In genomic region chr11:71252434-71252781, GRCh38 we compare ENCODE assay signal across 8 cellular contexts. TPM values are rescaled to one million over a fixed set of nuclear protein-coding genes. Genes with fewer than 3 reads are reported as not detected.
DNase-seq lines count a peak whose midpoint lies in the region; ATAC-seq and TF ChIP-seq lines count a peak whose summit lies in the region.

SHANK2 (minus strand) TSS chr11:71252577; CDS start chr11:71147326, 105,251 bp downstream.

- H3K9me2 ChIP-seq in SK-N-SH, result no peaks in the 10 kb centered on the region

- no peaks in the 10 kb centered on the region for H4K20me1 ChIP-seq in SK-N-SH (ENCODE audit: insufficient read depth)

- H3K4me2 ChIP-seq in SK-N-SH, result no peak within 1 kb of the TSS

- DNase-seq in SK-N-SH (peak; percentile 60), dorsolateral prefrontal cortex (no peak), mesothelial cell of epicardium (ENCODE audit: low spot score in 2 of 2, unreplicated experiment in 2 of 2) (no peak), upper lobe of right lung (peak; percentile 81)
- no peak for DNase-seq in activated T-cell treated with anti-CD3 and anti-CD28 coated beads, Interleukin-2, amount 50 U/mL, for 72 hours
- DNase-seq in effector CD8-positive, alpha-beta T cell (lab: John Stamatoyannopoulos, UW), result no peak

- intact Hi-C loops in dorsolateral prefrontal cortex (cut with DNase I), result loop anchor here in 1 of 2 donors (5.0 to 10.0 kb wide), 3 partner anchors 105 to 172 kb away; no protein-coding TSS in a partner anchor
- intact Hi-C loops in upper lobe of right lung (cut with DNase I), result no loop called here

- TF ChIP-seq RAD21 in SK-N-SH (IDR thresholded peaks at IDR 0.05; ENCODE audit: low read length), result no peak

- no peak for TF ChIP-seq EP300 in SK-N-SH (IDR thresholded peaks at IDR 0.05; ENCODE audit: borderline replicate concordance in 1 of 2, low read depth in 1 of 2, low read length in 1 of 2)

- H3K36me3 Mint-ChIP-seq in mesothelial cell of epicardium, result no peaks in the 10 kb centered on the region
- no peaks in the 10 kb centered on the region for H3K36me3 Mint-ChIP-seq in activated T-cell treated with anti-CD3 and anti-CD28 coated beads, Interleukin-2, amount 50 U/mL, for 72 hours (ENCODE audit: insufficient read depth in 2 of 2)

- H3K9me3 ChIP-seq in SK-N-SH (no peaks in the 10 kb centered on the region), upper lobe of right lung (no peaks in the 10 kb centered on the region)

- ATAC-seq in SK-N-SH treated with all-trans-retinoic acid at 6 μM for 48 hours, result no peak
- ATAC-seq in upper lobe of right lung, result peak; percentile 81
- ATAC-seq in activated T-cell treated with anti-CD3 and anti-CD28 coated beads, Interleukin-2, amount 50 U/mL, for 72 hours (replicated peaks in 1 of 2), result no peak
- ATAC-seq in HG02870 (IDR thresholded peaks at IDR 0.05; ENCODE audit: unreplicated experiment), result no peak

- H3K27me3 Mint-ChIP-seq in mesothelial cell of epicardium (ENCODE audit: low read depth), result peaks cover 76% of the 10 kb centered on the region
- H3K27me3 Mint-ChIP-seq in activated T-cell treated with anti-CD3 and anti-CD28 coated beads, Interleukin-2, amount 50 U/mL, for 72 hours (ENCODE audit: low read depth), result peaks cover 58% of the 10 kb centered on the region

- TF ChIP-seq CTCF in SK-N-SH (IDR thresholded peaks at IDR 0.05) (no peak), dorsolateral prefrontal cortex (IDR thresholded peaks at IDR 0.05 in 54 of 56, conservative IDR thresholded peaks at IDR 0.05 in 2 of 56; ENCODE audit: low read depth in 1 of 56, partially characterized antibody in 56 of 56) (no peak), mesothelial cell of epicardium (IDR thresholded peaks at IDR 0.05; ENCODE audit: unreplicated experiment) (no peak), upper lobe of right lung (IDR thresholded peaks at IDR 0.05) (no peak)

- H3K27me3 ChIP-seq in SK-N-SH (ENCODE audit: insufficient read depth) (no peaks in the 10 kb centered on the region), dorsolateral prefrontal cortex (peaks cover 0 to 55% (median 29%) of the 10 kb centered on the region in 45 donors), upper lobe of right lung (peaks cover 37% of the 10 kb centered on the region)

- peaks cover 0 to 3% of the 10 kb centered on the region in 2 experiments; a peak in 1 of 4 replicates for H3K4me1 ChIP-seq in SK-N-SH (ENCODE audit: control insufficient read depth in 1 of 2, insufficient read depth in 2 of 2, low read depth in 1 of 2, low read length in 1 of 2)
- peaks cover 6% of the 10 kb centered on the region for H3K4me1 ChIP-seq in upper lobe of right lung

- H3K79me2 ChIP-seq in SK-N-SH (ENCODE audit: insufficient read depth), result no peaks in the 10 kb centered on the region

- WGBS in SK-N-SH (ENCODE audit: low lambda C conversion rate), result no CpG with 5 or more reads among the region's 55 CpGs

- no peaks in the 10 kb centered on the region for H3K9me3 Mint-ChIP-seq in mesothelial cell of epicardium
- H3K9me3 Mint-ChIP-seq in activated T-cell treated with anti-CD3 and anti-CD28 coated beads, Interleukin-2, amount 50 U/mL, for 72 hours, result no peaks in the 10 kb centered on the region

- H2AFZ ChIP-seq in SK-N-SH (ENCODE audit: low read depth), result no peak within 1 kb of the TSS

- H3K36me3 ChIP-seq in SK-N-SH (replicated peaks in 1 of 2; ENCODE audit: control insufficient read depth in 1 of 2, insufficient read depth in 2 of 2, low read length in 1 of 2), result no peaks in the 10 kb centered on the region
- H3K36me3 ChIP-seq in upper lobe of right lung, result no peaks in the 10 kb centered on the region

- no peak within 1 kb of the TSS for H3K9ac ChIP-seq in SK-N-SH

- peaks cover 9% of the 10 kb centered on the region for H3K4me1 Mint-ChIP-seq in mesothelial cell of epicardium
- H3K4me1 Mint-ChIP-seq in activated T-cell treated with anti-CD3 and anti-CD28 coated beads, Interleukin-2, amount 50 U/mL, for 72 hours (ENCODE audit: low read depth), result no peaks in the 10 kb centered on the region

- peak within 1 kb of the TSS; percentile 56 for H3K27ac Mint-ChIP-seq in mesothelial cell of epicardium
- H3K27ac Mint-ChIP-seq in activated T-cell treated with anti-CD3 and anti-CD28 coated beads, Interleukin-2, amount 50 U/mL, for 72 hours, result no peak within 1 kb of the TSS

- H3K4me3 Mint-ChIP-seq in mesothelial cell of epicardium, result peak within 1 kb of the TSS; percentile 63
- H3K4me3 Mint-ChIP-seq in activated T-cell treated with anti-CD3 and anti-CD28 coated beads, Interleukin-2, amount 50 U/mL, for 72 hours, result peak within 1 kb of the TSS in 1 of 2 donors; percentile 29

- POLR2A ChIA-PET in SK-N-SH (lab: Yijun Ruan, JAX), result no interaction called here

- no peaks in the 10 kb centered on the region for H3F3A ChIP-seq in SK-N-SH (replicated peaks; ENCODE audit: insufficient read depth)

- H3K4me3 ChIP-seq in SK-N-SH (ENCODE audit: low read depth in 2 of 2, low read length in 1 of 2) (no peak within 1 kb of the TSS; a peak in 1 of 4 replicates), dorsolateral prefrontal cortex (peak within 1 kb of the TSS; percentile 16 to 71 (median 52)), upper lobe of right lung (peak within 1 kb of the TSS; percentile 56)

- CTCF ChIA-PET in SK-N-SH (lab: Yijun Ruan, JAX), result interaction anchor here (1.0 to 2.0 kb wide), 7 partner anchors 9 to 165 kb away, joined by 3 to 22 read pairs (median 5); no protein-coding TSS in a partner anchor

- H3K27ac ChIP-seq in SK-N-SH (ENCODE audit: low read depth in 2 of 2, low read length in 1 of 2), result no peak within 1 kb of the TSS
- H3K27ac ChIP-seq in dorsolateral prefrontal cortex, result peak within 1 kb of the TSS in 1 of 59 donors; percentile 61
- peak within 1 kb of the TSS; percentile 81 for H3K27ac ChIP-seq in upper lobe of right lung

TF ChIP-seq in SK-N-SH, 30 proteins besides CTCF, POLR2A, EP300 and RAD21 (continues in another document):
- TF ChIP-seq SIN3A (IDR thresholded peaks at IDR 0.05; ENCODE audit: borderline replicate concordance, low read depth, low read length) (no peak), FOSL2 (IDR thresholded peaks at IDR 0.05; ENCODE audit: borderline replicate concordance, low read depth) (no peak), YY1 (IDR thresholded peaks at IDR 0.05; ENCODE audit: low read depth) (no peak), MEF2A (IDR thresholded peaks at IDR 0.05; ENCODE audit: borderline replicate concordance, low read depth) (no peak), SMC3 (IDR thresholded peaks at IDR 0.05; ENCODE audit: low read depth, low read length) (no peak), POLR2AphosphoS5 (IDR thresholded peaks at IDR 0.05; ENCODE audit: low read depth, low read length) (no peak), JUND (IDR thresholded peaks at IDR 0.05) (no peak), MXI1 (IDR thresholded peaks at IDR 0.05; ENCODE audit: low read depth, low read length) (no peak), FOXM1 (IDR thresholded peaks at IDR 0.05; ENCODE audit: low read depth) (no peak), USF1 (IDR thresholded peaks at IDR 0.05; ENCODE audit: borderline replicate concordance, low read depth) (no peak), EZH2phosphoT487 (IDR thresholded peaks at IDR 0.05; ENCODE audit: borderline replicate concordance, low read depth) (no peak)

TF ChIP-seq in SK-N-SH treated with all-trans-retinoic acid at 6 μM for 48 hours, 23 proteins besides CTCF, POLR2A, EP300 and RAD21 (continues in another document):
- TF ChIP-seq ISL1 (CRISPR knock-in tag; IDR thresholded peaks at IDR 0.05) (no peak), ZC3H10 (CRISPR knock-in tag; IDR thresholded peaks at IDR 0.05) (no peak), OSR1 (CRISPR knock-in tag; IDR thresholded peaks at IDR 0.05) (no peak), TSHZ2 (CRISPR knock-in tag; IDR thresholded peaks at IDR 0.05) (no peak), POU6F1 (CRISPR knock-in tag; IDR thresholded peaks at IDR 0.05; ENCODE audit: borderline replicate concordance, low read depth) (no peak), SNAI2 (CRISPR knock-in tag; IDR thresholded peaks at IDR 0.05) (no peak)

RNA-seq across cellular contexts. Expression of gene SHANK2, which starts in this region (rescaled TPM):
- polyA plus RNA-seq in SK-N-SH (2012; rRNA removed), result under 0.01 and 0.03 TPM in 2 replicates
- 0.01 and 0.03 TPM in 2 replicates for polyA plus RNA-seq in SK-N-SH (2012; cell fraction: cytosol; rRNA removed)
- polyA plus RNA-seq in SK-N-SH (2012; cell fraction: nucleus; rRNA removed), result 0.11 TPM in 2 replicates
- total RNA-seq in dorsolateral prefrontal cortex (100 to 1,000 TPM in 34 of 120 experiments, 10 to 100 TPM in 86; 24.5 to 131 (median 91.2) TPM), mesothelial cell of epicardium (2.1 to 3.8 TPM (median 2.2 TPM) in 3 replicates), upper lobe of right lung (62.5 TPM)
- under 1 TPM; 0.12 to 0.28 TPM for total RNA-seq in activated T-cell treated with anti-CD3 and anti-CD28 coated beads, Interleukin-2, amount 50 U/mL, for 72 hours

Comparison
In these comparisons a context has a peak if more than half of its experiments do, and no peak if none do; other contexts are left out.
1. Peak in DNase-seq in SK-N-SH; RNA of the gene not detected or under 1 TPM.
2. H3K4me3 ChIP-seq: peak in dorsolateral prefrontal cortex (59 of 59) and upper lobe of right lung (single experiment); none in SK-N-SH (0 of 2).